7 cellular contexts compared by ENCODE assay signal in genomic region chr2:676647-677055, GRCh38. TPM values are rescaled to one million over a fixed set of nuclear protein-coding genes. Genes with fewer than 3 reads are reported as not detected.
DNase-seq lines count a peak whose midpoint lies in the region; ATAC-seq and TF ChIP-seq lines count a peak whose summit lies in the region.

No MANE protein-coding gene starts in this region.

- peak; percentile 88 for ATAC-seq in HG02610 (IDR thresholded peaks at IDR 0.05; ENCODE audit: unreplicated experiment)

- H3K4me3 ChIP-seq in GM12875 (ENCODE audit: low read depth, low read length), result peak overlapping the region; percentile 86

- no peak for TF ChIP-seq CTCF in GM12875 (IDR thresholded peaks at IDR 0.05; ENCODE audit: borderline replicate concordance, insufficient read depth, low read depth, low read length)

- DNase-seq in MV-4-11 (lab: John Stamatoyannopoulos, UW), result peak; percentile 96
- DNase-seq in SIG-M5 (lab: John Stamatoyannopoulos, UW), result peak; percentile 71
- DNase-seq in astrocyte of the hippocampus (ENCODE audit: low read depth, low spot score), result peak; percentile 100
- DNase-seq in hepatic stellate cell (ENCODE audit: low spot score), result peak; percentile 96
- DNase-seq in pulmonary artery endothelial cell (ENCODE audit: low read depth, low spot score), result peak; percentile 93

RNA-seq across cellular contexts. Expression of gene TMEM18, which starts 0.6 kb away (rescaled TPM):
- total RNA-seq in pulmonary artery endothelial cell, result 10.2 and 13.9 TPM in 2 replicates

Comparison
In these comparisons a context has a peak if more than half of its experiments do, and no peak if none do; other contexts are left out.
1. Peak in every context shown above with its lines: DNase-seq, ATAC-seq and H3K4me3 ChIP-seq.